1 cellular context compared by ENCODE assay signal in the genomic region with DNA sequence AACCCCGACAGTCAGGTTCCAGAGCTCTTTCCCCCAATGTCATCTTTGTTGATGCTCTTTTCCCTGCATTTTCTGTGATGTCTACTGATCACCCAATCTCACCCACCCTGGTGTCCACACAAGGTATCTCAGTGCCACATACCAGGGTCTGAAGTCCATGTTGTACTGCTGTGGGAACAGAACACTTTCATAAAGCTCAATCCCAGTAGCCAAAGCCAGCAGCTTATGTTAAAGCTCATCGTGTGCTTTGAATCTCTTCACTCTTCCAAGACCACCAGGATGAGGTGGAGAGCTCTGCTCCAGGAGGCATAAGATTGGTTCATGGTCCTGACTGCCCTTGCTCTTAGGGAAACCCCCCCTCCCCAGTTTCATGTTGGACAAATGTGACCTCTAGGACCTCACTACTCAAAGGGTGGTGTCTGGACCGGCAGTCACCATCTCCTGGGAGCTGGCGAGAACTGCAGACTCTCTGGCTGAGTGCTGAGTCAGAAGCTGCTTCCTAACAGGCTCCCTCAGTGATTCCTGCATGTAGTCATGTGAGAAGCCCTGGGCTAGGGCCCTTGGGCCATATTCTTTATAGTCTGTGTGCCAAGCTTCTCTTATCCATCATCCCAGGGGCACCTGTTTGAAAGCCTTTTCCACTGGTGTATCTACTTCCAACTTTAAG.
TF ChIP-seq lines count a peak whose summit lies in the region.

No MANE protein-coding gene starts in this region.

TF ChIP-seq in K562, 482 proteins besides CTCF, POLR2A, EP300 and RAD21:
- TF ChIP-seq PHF20 (IDR thresholded peaks at IDR 0.05; ENCODE audit: partially characterized antibody) = no peak
- TF ChIP-seq, protein P1, sequence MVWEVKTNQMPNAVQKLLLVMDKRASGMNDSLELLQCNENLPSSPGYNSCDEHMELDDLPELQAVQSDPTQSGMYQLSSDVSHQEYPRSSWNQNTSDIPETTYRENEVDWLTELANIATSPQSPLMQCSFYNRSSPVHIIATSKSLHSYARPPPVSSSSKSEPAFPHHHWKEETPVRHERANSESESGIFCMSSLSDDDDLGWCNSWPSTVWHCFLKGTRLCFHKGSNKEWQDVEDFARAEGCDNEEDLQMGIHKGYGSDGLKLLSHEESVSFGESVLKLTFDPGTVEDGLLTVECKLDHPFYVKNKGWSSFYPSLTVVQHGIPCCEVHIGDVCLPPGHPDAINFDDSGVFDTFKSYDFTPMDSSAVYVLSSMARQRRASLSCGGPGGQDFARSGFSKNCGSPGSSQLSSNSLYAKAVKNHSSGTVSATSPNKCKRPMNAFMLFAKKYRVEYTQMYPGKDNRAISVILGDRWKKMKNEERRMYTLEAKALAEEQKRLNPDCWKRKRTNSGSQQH (CRISPR knock-in tag; IDR thresholded peaks at IDR 0.05) = no peak
- no peak for TF ChIP-seq ZC3H4 (CRISPR knock-in tag; IDR thresholded peaks at IDR 0.05; ENCODE audit: borderline replicate concordance)
- TF ChIP-seq E2F8 (IDR thresholded peaks at IDR 0.05; ENCODE audit: low read depth, partially characterized antibody) = peak; percentile 30
- TF ChIP-seq C11orf30 (IDR thresholded peaks at IDR 0.05; ENCODE audit: low read depth) = peak; percentile 78
- no peak for TF ChIP-seq CAMTA2 (CRISPR knock-in tag; conservative IDR thresholded peaks at IDR 0.05)
- TF ChIP-seq MAFF (IDR thresholded peaks at IDR 0.05; ENCODE audit: low read length) = peak; percentile 16; the same call in 1 of the 2 replicates
- no peak for TF ChIP-seq ZNF212 (CRISPR knock-in tag; IDR thresholded peaks at IDR 0.05)
- TF ChIP-seq PHF8 (IDR thresholded peaks at IDR 0.05; ENCODE audit: borderline replicate concordance, low read length) = no peak
- peak; percentile 60; the same call in 1 of the 2 replicates for TF ChIP-seq FOSL1 (tag; conservative IDR thresholded peaks at IDR 0.05)
- TF ChIP-seq MYNN (IDR thresholded peaks at IDR 0.05) = no peak
- TF ChIP-seq MYNN (CRISPR knock-in tag; IDR thresholded peaks at IDR 0.05) = no peak
- TF ChIP-seq POLR2G (IDR thresholded peaks at IDR 0.05; ENCODE audit: low read depth, low read length) = 0 out of 2 replicates have a peak, but pooled peaks have one; percentile 9
- TF ChIP-seq MAFK (IDR thresholded peaks at IDR 0.05; ENCODE audit: low read length) = peak; percentile 77
- no peak for TF ChIP-seq PHB (CRISPR knock-in tag; IDR thresholded peaks at IDR 0.05)
- no peak for TF ChIP-seq RAD51 (IDR thresholded peaks at IDR 0.05; ENCODE audit: borderline replicate concordance, low read depth)
- TF ChIP-seq ZNF740 (CRISPR knock-in tag; IDR thresholded peaks at IDR 0.05) = no peak
- TF ChIP-seq ZNF740 (tag; IDR thresholded peaks at IDR 0.05) = peak in 1 of 2 experiments; percentile 24; a peak in 1 of 4 replicates
- 0 out of 4 replicates have a peak, but pooled peaks of 1 of the 2 experiments have one; percentile 22 for TF ChIP-seq RCOR1 (IDR thresholded peaks at IDR 0.05; ENCODE audit: borderline replicate concordance in 1 of 2, low read depth in 2 of 2, low read length in 2 of 2)
- no peak for TF ChIP-seq DDX20 (tag; IDR thresholded peaks at IDR 0.05; ENCODE audit: low read depth)
- TF ChIP-seq DPF2 (IDR thresholded peaks at IDR 0.05) = 0 out of 2 replicates have a peak, but pooled peaks have one; percentile 9
- no peak for TF ChIP-seq XRCC3 (IDR thresholded peaks at IDR 0.05)
- peak; percentile 57; the same call in 1 of the 2 replicates for TF ChIP-seq BHLHE40 (IDR thresholded peaks at IDR 0.05; ENCODE audit: low read length)
- TF ChIP-seq ZNF316 (IDR thresholded peaks at IDR 0.05) = peak; percentile 76
- TF ChIP-seq JUN (IDR thresholded peaks at IDR 0.05; ENCODE audit: borderline replicate concordance, low read depth, low read length) = peak; percentile 40; the same call in 1 of the 2 replicates
- no peak for TF ChIP-seq JUN (CRISPR knock-in tag; IDR thresholded peaks at IDR 0.05; ENCODE audit: borderline replicate concordance)
- TF ChIP-seq GTF2E2 (tag; IDR thresholded peaks at IDR 0.05) = no peak
- no peak for TF ChIP-seq NR2C2 (CRISPR knock-in tag; IDR thresholded peaks at IDR 0.05)
- TF ChIP-seq NR2C2 (tag; IDR thresholded peaks at IDR 0.05) = peak; percentile 65
- TF ChIP-seq, protein P2, sequence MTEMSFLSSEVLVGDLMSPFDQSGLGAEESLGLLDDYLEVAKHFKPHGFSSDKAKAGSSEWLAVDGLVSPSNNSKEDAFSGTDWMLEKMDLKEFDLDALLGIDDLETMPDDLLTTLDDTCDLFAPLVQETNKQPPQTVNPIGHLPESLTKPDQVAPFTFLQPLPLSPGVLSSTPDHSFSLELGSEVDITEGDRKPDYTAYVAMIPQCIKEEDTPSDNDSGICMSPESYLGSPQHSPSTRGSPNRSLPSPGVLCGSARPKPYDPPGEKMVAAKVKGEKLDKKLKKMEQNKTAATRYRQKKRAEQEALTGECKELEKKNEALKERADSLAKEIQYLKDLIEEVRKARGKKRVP (CRISPR knock-in tag; IDR thresholded peaks at IDR 0.05) = no peak
- no peak for TF ChIP-seq STAT6 (CRISPR knock-in tag; IDR thresholded peaks at IDR 0.05)
- TF ChIP-seq NFE2 (IDR thresholded peaks at IDR 0.05; ENCODE audit: low read depth) = peak; percentile 60
- TF ChIP-seq MAFG (tag; conservative IDR thresholded peaks at IDR 0.05) = peak; percentile 50
